In the genomic region with DNA sequence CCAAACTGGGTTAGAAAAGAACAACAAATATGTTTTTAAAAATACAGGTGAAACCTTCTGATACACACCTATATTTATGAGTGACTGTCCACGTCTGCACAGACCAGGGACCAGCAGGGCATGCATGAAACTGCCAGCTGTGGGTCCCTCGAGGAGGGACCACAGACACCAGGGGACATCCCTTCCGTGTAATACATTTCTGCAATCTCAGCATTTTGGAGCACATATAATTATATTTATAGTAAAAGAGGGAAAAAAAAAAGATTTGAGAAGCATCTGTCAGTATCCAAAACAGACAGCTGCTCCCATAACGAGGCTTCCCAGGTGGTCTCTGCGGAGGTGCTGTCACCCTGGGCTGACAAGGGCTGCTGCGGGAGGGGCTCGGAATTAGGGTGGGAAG, we compare ENCODE assay signal across 17 cellular contexts. TPM values are rescaled to one million over a fixed set of nuclear protein-coding genes. Genes with fewer than 3 reads are reported as not detected.
DNase-seq lines count a peak whose midpoint lies in the region; ATAC-seq and TF ChIP-seq lines count a peak whose summit lies in the region.
"Had no signal": no experiment of that assay in that cellular context is flagged by ENCODE, and none has a peak within 500 bp of the region (broad histone marks: within the 10 kb centered on the region; RNA-seq: fewer than 3 reads in every experiment).

No MANE protein-coding gene starts in this region.

- H3K4me2 ChIP-seq in IMR-90 (ENCODE audit: low read depth, low read length): no peak overlapping the region
- no peak overlapping the region for H3K4me2 ChIP-seq in osteoblast (ENCODE audit: insufficient read depth, low read length)

- no peak for ATAC-seq in IMR-90 (ENCODE audit: low read depth)
- ATAC-seq: CD8-positive, alpha-beta T cell; HCT116 had no signal

- no peaks in the 10 kb centered on the region for H3K36me3 Mint-ChIP-seq in activated CD4-positive, alpha-beta T cell treated with anti-CD3 and anti-CD28 coated beads, Interleukin-2, amount 10 ng/mL, durations not matched to agents 7 days and 5 days (ENCODE audit: low read depth)
- H3K36me3 Mint-ChIP-seq: CD14-positive monocyte; CD8-positive, alpha-beta T cell had no signal

- POLR2A ChIA-PET in activated CD4-positive, alpha-beta T cell treated with anti-CD3 and anti-CD28 coated beads, Interleukin-2, amount 10 ng/mL, durations not matched to agents 7 days and 5 days (lab: Charles Lee): no interaction called here
- POLR2A ChIA-PET in IMR-90 (lab: Charles Lee; ENCODE audit: unreplicated experiment): no interaction called here

- H2BK5ac ChIP-seq in IMR-90 (ENCODE audit: low read depth, low read length, poor library complexity, severe bottlenecking): no peak overlapping the region

- peaks cover 24% of the 10 kb centered on the region for H3K79me2 ChIP-seq in osteoblast (ENCODE audit: insufficient read depth, low read length)

- TF ChIP-seq POLR2A in IMR-90 (IDR thresholded peaks at IDR 0.05; ENCODE audit: low read depth, low read length): no peak

- no peaks in the 10 kb centered on the region for H3K4me1 Mint-ChIP-seq in activated CD4-positive, alpha-beta T cell treated with anti-CD3 and anti-CD28 coated beads, Interleukin-2, amount 10 ng/mL, durations not matched to agents 7 days and 5 days

- H3K27ac ChIP-seq in IMR-90 (ENCODE audit: insufficient read depth, low read length) (no peak overlapping the region), VCaP (peak overlapping the region; percentile 99), osteoblast (ENCODE audit: low read depth, low read length) (no peak overlapping the region)
- H3K27ac ChIP-seq: GM23248 had no signal

- H4K20me1 ChIP-seq in IMR-90 (ENCODE audit: insufficient read depth, low read length) (peaks cover 51% of the 10 kb centered on the region), osteoblast (ENCODE audit: insufficient read depth, low read length) (peaks cover 60% of the 10 kb centered on the region)

- H4K5ac ChIP-seq in IMR-90 (ENCODE audit: low read depth, low read length): no peak overlapping the region

- H3K14ac ChIP-seq in IMR-90 (replicated peaks; ENCODE audit: low read depth, low read length): no peak overlapping the region

- H3K4me1 ChIP-seq in IMR-90 (ENCODE audit: control insufficient read depth, insufficient read depth, low read length) (peaks cover 1% of the 10 kb centered on the region; the same call in 1 of the 2 replicates), osteoblast (ENCODE audit: insufficient read depth, low read length) (no peaks in the 10 kb centered on the region)

- no peak overlapping the region for H3K56ac ChIP-seq in IMR-90 (ENCODE audit: extremely low read depth, insufficient read depth, low read length)

- no TSS peak for BruUV-seq in IMR-90 (replicated peaks; lab: Mats Ljungman, UMichigan)

- H3K9me3 Mint-ChIP-seq in activated CD4-positive, alpha-beta T cell treated with anti-CD3 and anti-CD28 coated beads, Interleukin-2, amount 10 ng/mL, durations not matched to agents 7 days and 5 days: no peaks in the 10 kb centered on the region
- H3K9me3 Mint-ChIP-seq: CD8-positive, alpha-beta T cell had no signal

- no peaks in the 10 kb centered on the region for H3K9me3 ChIP-seq in IMR-90 (ENCODE audit: control insufficient read depth, insufficient read depth, low read length)
- H3K9me3 ChIP-seq in osteoblast (ENCODE audit: low read depth, low read length): no peaks in the 10 kb centered on the region

- no peak overlapping the region for H3K9ac ChIP-seq in IMR-90 (ENCODE audit: low read depth, low read length)
- H3K9ac ChIP-seq: GM23248 had no signal

- dilution Hi-C loops in IMR-90 (cut with HindIII; ENCODE audit: low sequenced_read_pairs, unreplicated experiment): no loop called here

- no peak overlapping the region for H3K23ac ChIP-seq in IMR-90 (ENCODE audit: low read depth, low read length)

- no peak overlapping the region for H3K4ac ChIP-seq in IMR-90 (ENCODE audit: low read depth, low read length)

- no peak overlapping the region for H2AK9ac ChIP-seq in IMR-90 (replicated peaks; ENCODE audit: low read depth, low read length, poor library complexity)

- peaks cover 18 to 31% of the 10 kb centered on the region in 2 experiments for H3K79me1 ChIP-seq in IMR-90 (ENCODE audit: low read depth in 1 of 2, low read length in 2 of 2)

- no peak overlapping the region for H3K4me3 Mint-ChIP-seq in activated CD4-positive, alpha-beta T cell treated with anti-CD3 and anti-CD28 coated beads, Interleukin-2, amount 10 ng/mL, durations not matched to agents 7 days and 5 days
- H3K4me3 Mint-ChIP-seq: B cell; CD14-positive monocyte; CD8-positive, alpha-beta T cell had no signal

- no peaks in the 10 kb centered on the region; the same call in 1 of the 2 replicates for H3K9me1 ChIP-seq in IMR-90 (ENCODE audit: insufficient read depth, low read length)

- WGBS in IMR-90 (ENCODE audit: extremely low coverage in 2 of 2, insufficient read length in 1 of 2), 2 experiments: no CpG with 5 or more reads among the region's 7 CpGs

- TF ChIP-seq CTCF in IMR-90 (conservative IDR thresholded peaks at IDR 0.05; ENCODE audit: low read depth, low read length) (no peak), VCaP (conservative IDR thresholded peaks at IDR 0.05) (no peak), osteoblast (IDR thresholded peaks at IDR 0.05; ENCODE audit: extremely low read depth, low read depth, low read length) (no peak)

- TF ChIP-seq RAD21 in IMR-90 (IDR thresholded peaks at IDR 0.05; ENCODE audit: low read length): no peak

- intact Hi-C loops in IMR-90 (cut with micrococcal nuclease): no loop called here

- H3K27ac Mint-ChIP-seq in activated CD4-positive, alpha-beta T cell treated with anti-CD3 and anti-CD28 coated beads, Interleukin-2, amount 10 ng/mL, durations not matched to agents 7 days and 5 days: peak overlapping the region; percentile 46
- H3K27ac Mint-ChIP-seq: CD14-positive monocyte had no signal

- H3K27me3 Mint-ChIP-seq in activated CD4-positive, alpha-beta T cell treated with anti-CD3 and anti-CD28 coated beads, Interleukin-2, amount 10 ng/mL, durations not matched to agents 7 days and 5 days: no peaks in the 10 kb centered on the region
- H3K27me3 Mint-ChIP-seq: B cell had no signal

- DNase-seq in activated CD4-positive, alpha-beta T cell treated with anti-CD3 and anti-CD28 coated beads, Interleukin-2, amount 10 ng/mL, durations not matched to agents 7 days and 5 days: no peak
- no peak for DNase-seq in activated CD4-positive, alpha-beta T cell treated with anti-CD3 and anti-CD28 coated beads for 1 hour
- DNase-seq in IMR-90 (no peak), osteoblast (ENCODE audit: insufficient read length, low spot score, missing footprints) (peak; percentile 85), NCI-H446 treated with DMSO at 0.1 percent for 48 hours (lab: John Stamatoyannopoulos, UW) (no peak), NCI-H1105 treated with DMSO at 0.1 percent for 48 hours (lab: John Stamatoyannopoulos, UW) (no peak), NCI-H226 (no peak)
- DNase-seq: CD8-positive, alpha-beta T cell; COR-L47; DND-41; GF-D8; GM23248 had no signal

- H3K4me3 ChIP-seq in IMR-90 (ENCODE audit: insufficient read depth, low read depth, low read length): no peak overlapping the region
- no peak overlapping the region for H3K4me3 ChIP-seq in osteoblast (ENCODE audit: insufficient read depth, low read length)
- H3K4me3 ChIP-seq: GM23248 had no signal

- H3K18ac ChIP-seq in IMR-90 (ENCODE audit: low read depth, low read length): no peak overlapping the region

- no peaks in the 10 kb centered on the region for H3K27me3 ChIP-seq in IMR-90 (ENCODE audit: control insufficient read depth, insufficient read depth, low read length)
- H3K27me3 ChIP-seq in osteoblast (ENCODE audit: insufficient read depth, low read length): no peaks in the 10 kb centered on the region

- no peak overlapping the region for H4K8ac ChIP-seq in IMR-90 (ENCODE audit: low read depth in 2 of 2, low read length in 2 of 2)

- H4K91ac ChIP-seq in IMR-90 (ENCODE audit: insufficient read depth, low read depth, low read length): no peak overlapping the region

- no peaks in the 10 kb centered on the region for H3K36me3 ChIP-seq in IMR-90 (ENCODE audit: control insufficient read depth, insufficient read depth, low read length)
- H3K36me3 ChIP-seq in osteoblast (ENCODE audit: insufficient read depth, low read length): no peaks in the 10 kb centered on the region

- no peak overlapping the region for H2AFZ ChIP-seq in IMR-90 (replicated peaks; ENCODE audit: low read length, poor library complexity)
- H2AFZ ChIP-seq in osteoblast (ENCODE audit: low read length): no peak overlapping the region
- H2AFZ ChIP-seq: GM23248 had no signal

- H2AK5ac ChIP-seq in IMR-90 (ENCODE audit: low read depth, low read length): no peak overlapping the region

- in situ Hi-C loops in IMR-90 (cut with MboI; ENCODE audit: low sequenced_read_pairs): no loop called here

- H2BK120ac ChIP-seq in IMR-90 (ENCODE audit: low read depth, low read length): no peak overlapping the region

- no peak overlapping the region for H2BK15ac ChIP-seq in IMR-90 (ENCODE audit: low read depth, low read length)

- CTCF ChIA-PET in activated CD4-positive, alpha-beta T cell treated with anti-CD3 and anti-CD28 coated beads, Interleukin-2, amount 10 ng/mL, durations not matched to agents 7 days and 5 days (lab: Charles Lee): no interaction called here
- CTCF ChIA-PET in IMR-90 (lab: Yijun Ruan, JAX): interaction anchor here (0.6 kb wide), 1 partner anchor 1308 kb away, joined by 3 read pairs; no protein-coding TSS in a partner anchor

- H2BK20ac ChIP-seq in IMR-90 (ENCODE audit: low read depth, low read length): no peak overlapping the region

TF ChIP-seq in IMR-90, 13 proteins besides CTCF, POLR2A, EP300 and RAD21 (continues in another document):
- TF ChIP-seq SMC3 (IDR thresholded peaks at IDR 0.05; ENCODE audit: low read depth, low read length) (no peak), RCOR1 (IDR thresholded peaks at IDR 0.05; ENCODE audit: insufficient replicate concordance, low read length) (no peak), MAFK (IDR thresholded peaks at IDR 0.05; ENCODE audit: low read depth, low read length) (peak; percentile 86), MAZ (IDR thresholded peaks at IDR 0.05; ENCODE audit: borderline replicate concordance, low read depth, low read length) (no peak), NFE2L2 (IDR thresholded peaks at IDR 0.05; ENCODE audit: low read depth, low read length) (no peak)

RNA-seq across cellular contexts. Expression of gene PMEPA1, which starts 40.2 kb away (rescaled TPM):
- 1 to 10 TPM in 1 of 2 experiments, under 1 TPM in 1; 0.72 to 1.1 TPM for total RNA-seq in activated CD4-positive, alpha-beta T cell treated with anti-CD3 and anti-CD28 coated beads, Interleukin-2, amount 10 ng/mL, durations not matched to agents 7 days and 5 days
- 1.4 and 2.0 TPM in 2 replicates for total RNA-seq in IMR-90 (2012; rRNA removed)
- 6.9 and 11.0 TPM in 2 replicates for polyA plus RNA-seq in IMR-90 (2012; rRNA removed)
- polyA plus RNA-seq in IMR-90 (2012; cell fraction: cytosol; rRNA removed): 2.9 and 9.8 TPM in 2 replicates
- polyA plus RNA-seq in IMR-90 (2012; cell fraction: nucleus; rRNA removed; ENCODE audit: low replicate concordance): 3.2 and 9.0 TPM in 2 replicates
- total RNA-seq in osteoblast: 20.3 and 23.5 TPM in 2 replicates

RNA-seq across cellular contexts. Expression of gene ZBP1, which starts 49.4 kb away (rescaled TPM):
- 10 to 100 TPM; 28.3 to 31.4 TPM for total RNA-seq in activated CD4-positive, alpha-beta T cell treated with anti-CD3 and anti-CD28 coated beads, Interleukin-2, amount 10 ng/mL, durations not matched to agents 7 days and 5 days
- total RNA-seq in IMR-90 (2012; rRNA removed) (not detected in 2 replicates), osteoblast (not detected in 2 replicates)
- not detected in 2 replicates for polyA plus RNA-seq in IMR-90 (2012; rRNA removed)
- polyA plus RNA-seq in IMR-90 (2012; cell fraction: cytosol; rRNA removed): not detected in 2 replicates
- not detected in 2 replicates for polyA plus RNA-seq in IMR-90 (2012; cell fraction: nucleus; rRNA removed; ENCODE audit: low replicate concordance)
- total RNA-seq: A172, GM23248 had no signal
- polyA plus RNA-seq: GM23248 had no signal

Comparison
In these comparisons a context has a peak if more than half of its experiments do, and no peak if none do; other contexts are left out.
1. RNA of gene ZBP1, which starts 49.4 kb away (total RNA-seq): 28.3 to 31.4 TPM in activated CD4-positive, alpha-beta T cell treated with anti-CD3 and anti-CD28 coated beads, Interleukin-2, amount 10 ng/mL, durations not matched to agents 7 days and 5 days; not detected in IMR-90 and not detected in osteoblast; every median in the first group is over 10 times any median in the second.